Comparison of ENCODE assay signal across 1 cellular context in the genomic region with DNA sequence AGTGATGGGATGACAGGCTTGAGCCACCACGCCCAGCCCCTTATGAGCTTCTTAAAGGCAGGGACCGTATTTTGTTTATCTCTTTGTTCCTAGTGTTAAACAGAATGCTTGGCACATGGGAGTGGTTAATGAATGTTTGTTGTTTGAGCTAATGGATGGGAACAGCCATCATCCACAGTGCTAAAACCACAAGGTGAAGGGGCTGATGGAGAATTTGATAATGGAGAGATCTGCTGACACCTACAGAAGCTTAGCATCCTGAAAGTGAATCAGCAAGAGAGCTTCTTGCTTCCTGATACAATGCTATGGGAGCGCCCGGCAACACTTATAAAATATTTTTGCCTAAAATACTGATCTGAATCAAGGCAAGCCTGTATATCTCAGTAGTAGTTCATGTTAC.
TF ChIP-seq lines count a peak whose summit lies in the region.

No MANE protein-coding gene starts in this region.

TF ChIP-seq in WTC11, 78 proteins besides CTCF, POLR2A, EP300 and RAD21 (continued from another document):
- TF ChIP-seq, protein P1, sequence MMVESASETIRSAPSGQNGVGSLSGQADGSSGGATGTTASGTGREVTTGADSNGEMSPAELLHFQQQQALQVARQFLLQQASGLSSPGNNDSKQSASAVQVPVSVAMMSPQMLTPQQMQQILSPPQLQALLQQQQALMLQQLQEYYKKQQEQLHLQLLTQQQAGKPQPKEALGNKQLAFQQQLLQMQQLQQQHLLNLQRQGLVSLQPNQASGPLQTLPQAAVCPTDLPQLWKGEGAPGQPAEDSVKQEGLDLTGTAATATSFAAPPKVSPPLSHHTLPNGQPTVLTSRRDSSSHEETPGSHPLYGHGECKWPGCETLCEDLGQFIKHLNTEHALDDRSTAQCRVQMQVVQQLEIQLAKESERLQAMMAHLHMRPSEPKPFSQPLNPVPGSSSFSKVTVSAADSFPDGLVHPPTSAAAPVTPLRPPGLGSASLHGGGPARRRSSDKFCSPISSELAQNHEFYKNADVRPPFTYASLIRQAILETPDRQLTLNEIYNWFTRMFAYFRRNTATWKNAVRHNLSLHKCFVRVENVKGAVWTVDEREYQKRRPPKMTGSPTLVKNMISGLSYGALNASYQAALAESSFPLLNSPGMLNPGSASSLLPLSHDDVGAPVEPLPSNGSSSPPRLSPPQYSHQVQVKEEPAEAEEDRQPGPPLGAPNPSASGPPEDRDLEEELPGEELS (CRISPR knock-in tag; IDR thresholded peaks at IDR 0.05) = no peak
- TF ChIP-seq CREM (CRISPR knock-in tag; IDR thresholded peaks at IDR 0.05) = no peak
- TF ChIP-seq NR1H2 (CRISPR knock-in tag; IDR thresholded peaks at IDR 0.05) = no peak
- TF ChIP-seq SMAD3 (CRISPR knock-in tag; IDR thresholded peaks at IDR 0.05; ENCODE audit: borderline replicate concordance) = no peak
- TF ChIP-seq JAZF1 (CRISPR knock-in tag; IDR thresholded peaks at IDR 0.05) = no peak
- TF ChIP-seq, protein P2, sequence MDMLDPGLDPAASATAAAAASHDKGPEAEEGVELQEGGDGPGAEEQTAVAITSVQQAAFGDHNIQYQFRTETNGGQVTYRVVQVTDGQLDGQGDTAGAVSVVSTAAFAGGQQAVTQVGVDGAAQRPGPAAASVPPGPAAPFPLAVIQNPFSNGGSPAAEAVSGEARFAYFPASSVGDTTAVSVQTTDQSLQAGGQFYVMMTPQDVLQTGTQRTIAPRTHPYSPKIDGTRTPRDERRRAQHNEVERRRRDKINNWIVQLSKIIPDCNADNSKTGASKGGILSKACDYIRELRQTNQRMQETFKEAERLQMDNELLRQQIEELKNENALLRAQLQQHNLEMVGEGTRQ (CRISPR knock-in tag; IDR thresholded peaks at IDR 0.05) = no peak
- TF ChIP-seq GABPB1 (CRISPR knock-in tag; IDR thresholded peaks at IDR 0.05) = no peak
- no peak for TF ChIP-seq ZNF138 (CRISPR knock-in tag; conservative IDR thresholded peaks at IDR 0.05)
TF ChIP-seq in WTC11: peak in this region for 0.
